ENCODE assay signal across 9 cellular contexts in genomic region chr17:74354123-74354522, GRCh38. TPM values are rescaled to one million over a fixed set of nuclear protein-coding genes. Genes with fewer than 3 reads are reported as not detected.
DNase-seq lines count a peak whose midpoint lies in the region; ATAC-seq and TF ChIP-seq lines count a peak whose summit lies in the region.
"Had no signal": no experiment of that assay in that cellular context is flagged by ENCODE, and none has a peak within 500 bp of the region (broad histone marks: within the 10 kb centered on the region; RNA-seq: fewer than 3 reads in every experiment).

No MANE protein-coding gene starts in this region.

- peaks cover 0 to 12% (median 6%) of the 10 kb centered on the region in 4 donors for H3K4me1 ChIP-seq in Peyer's patch
- peaks cover 8% of the 10 kb centered on the region for H3K4me1 ChIP-seq in lower lobe of right lung

- TF ChIP-seq POLR2A in Peyer's patch (IDR thresholded peaks at IDR 0.05) = no peak

- peaks cover 63% of the 10 kb centered on the region for H3K27me3 Mint-ChIP-seq in activated naive CD8-positive, alpha-beta T cell treated with anti-CD3 and anti-CD28 coated beads, Interleukin-2, amount 10 ng/mL, durations not matched to agents 7 days and 5 days
- H3K27me3 Mint-ChIP-seq in type B pancreatic cell = peaks cover 84% of the 10 kb centered on the region

- ATAC-seq in GM21367 (IDR thresholded peaks at IDR 0.05; ENCODE audit: unreplicated experiment) = peak; percentile 60
- ATAC-seq in activated naive CD8-positive, alpha-beta T cell treated with anti-CD3 and anti-CD28 coated beads, Interleukin-2, amount 10 ng/mL, durations not matched to agents 7 days and 5 days (ENCODE audit: low read depth) = peak; percentile 76
- peak; percentile 48 to 54 for ATAC-seq in lower lobe of right lung
- ATAC-seq in GM19455 (IDR thresholded peaks at IDR 0.05; ENCODE audit: unreplicated experiment) = no peak

- H3K4me1 Mint-ChIP-seq in activated naive CD8-positive, alpha-beta T cell treated with anti-CD3 and anti-CD28 coated beads, Interleukin-2, amount 10 ng/mL, durations not matched to agents 7 days and 5 days = peaks cover 2% of the 10 kb centered on the region
- H3K4me1 Mint-ChIP-seq in type B pancreatic cell (ENCODE audit: unreplicated experiment) = peaks cover 4% of the 10 kb centered on the region

- no peak overlapping the region for H3K4me3 ChIP-seq in Peyer's patch
- no peak overlapping the region for H3K4me3 ChIP-seq in lower lobe of right lung

- H3K9me3 ChIP-seq in Peyer's patch = no peaks in the 10 kb centered on the region
- H3K9me3 ChIP-seq in lower lobe of right lung = no peaks in the 10 kb centered on the region

- no peaks in the 10 kb centered on the region for H3K9me3 Mint-ChIP-seq in activated naive CD8-positive, alpha-beta T cell treated with anti-CD3 and anti-CD28 coated beads, Interleukin-2, amount 10 ng/mL, durations not matched to agents 7 days and 5 days
- no peaks in the 10 kb centered on the region for H3K9me3 Mint-ChIP-seq in type B pancreatic cell

- peak in 5 of 6 experiments; percentile 18 to 66 (median 55) for TF ChIP-seq CTCF in Peyer's patch (IDR thresholded peaks at IDR 0.05)
- TF ChIP-seq CTCF in lower lobe of right lung (IDR thresholded peaks at IDR 0.05) = peak; percentile 53
- TF ChIP-seq CTCF in type B pancreatic cell (conservative IDR thresholded peaks at IDR 0.05) = peak; percentile 83

- POLR2A ChIA-PET in activated naive CD8-positive, alpha-beta T cell treated with anti-CD3 and anti-CD28 coated beads, Interleukin-2, amount 10 ng/mL, durations not matched to agents 7 days and 5 days (lab: Charles Lee) = no interaction called here

- peaks cover 0 to 20% of the 10 kb centered on the region in 2 donors for H3K27me3 ChIP-seq in Peyer's patch
- peaks cover 96% of the 10 kb centered on the region for H3K27me3 ChIP-seq in lower lobe of right lung (ENCODE audit: low read depth)

- H3K4me3 Mint-ChIP-seq in activated naive CD8-positive, alpha-beta T cell treated with anti-CD3 and anti-CD28 coated beads, Interleukin-2, amount 10 ng/mL, durations not matched to agents 7 days and 5 days = no peak overlapping the region
- no peak overlapping the region for H3K4me3 Mint-ChIP-seq in type B pancreatic cell

- no peak overlapping the region for H3K27ac Mint-ChIP-seq in activated naive CD8-positive, alpha-beta T cell treated with anti-CD3 and anti-CD28 coated beads, Interleukin-2, amount 10 ng/mL, durations not matched to agents 7 days and 5 days
- no peak overlapping the region for H3K27ac Mint-ChIP-seq in type B pancreatic cell

- DNase-seq in Peyer's patch = peak in 2 of 3 donors; percentile 57 to 70
- peak; percentile 78 for DNase-seq in activated naive CD8-positive, alpha-beta T cell treated with anti-CD3 and anti-CD28 coated beads, Interleukin-2, amount 10 ng/mL, durations not matched to agents 7 days and 5 days
- no peak for DNase-seq in lower lobe of right lung
- no peak for DNase-seq in type B pancreatic cell (ENCODE audit: extremely low spot score, unreplicated experiment)
- DNase-seq in SHP77 (lab: John Stamatoyannopoulos, UW) = no peak
- DNase-seq in NCI-H1436 treated with DMSO at 0.1 percent for 48 hours (lab: John Stamatoyannopoulos, UW) = no peak

- H3K27ac ChIP-seq in Peyer's patch (no peak overlapping the region), lower lobe of right lung (no peak overlapping the region)

- H3K36me3 Mint-ChIP-seq in activated naive CD8-positive, alpha-beta T cell treated with anti-CD3 and anti-CD28 coated beads, Interleukin-2, amount 10 ng/mL, durations not matched to agents 7 days and 5 days = no peaks in the 10 kb centered on the region
- H3K36me3 Mint-ChIP-seq in type B pancreatic cell = no peaks in the 10 kb centered on the region

- intact Hi-C loops in lower lobe of right lung (cut with DNase I) = no loop called here

- no peaks in the 10 kb centered on the region for H3K36me3 ChIP-seq in Peyer's patch
- no peaks in the 10 kb centered on the region for H3K36me3 ChIP-seq in lower lobe of right lung

RNA-seq across cellular contexts. Expression of gene BTBD17, which starts 7.5 kb away (rescaled TPM):
- not detected for total RNA-seq in Peyer's patch
- not detected for total RNA-seq in activated naive CD8-positive, alpha-beta T cell treated with anti-CD3 and anti-CD28 coated beads, Interleukin-2, amount 10 ng/mL, durations not matched to agents 7 days and 5 days
- total RNA-seq in lower lobe of right lung = not detected
- 5.2 and 5.7 TPM in 2 replicates for total RNA-seq in type B pancreatic cell (ENCODE audit: low replicate concordance)
- total RNA-seq: T-helper 2 cell treated with Interferon-gamma antibody and Interleukin-4, amounts not matched to agents 100 ng/mL and 5 ng/mL, for 36 hours had no signal

RNA-seq across cellular contexts. Expression of gene GPR142, which starts 13.2 kb away (rescaled TPM):
- 1 to 10 TPM in 1 of 4 donors, under 1 TPM in 2, not detected in 1; 0.53 to 1.1 (median 0.85) TPM for total RNA-seq in Peyer's patch
- total RNA-seq in activated naive CD8-positive, alpha-beta T cell treated with anti-CD3 and anti-CD28 coated beads, Interleukin-2, amount 10 ng/mL, durations not matched to agents 7 days and 5 days = not detected
- not detected for total RNA-seq in lower lobe of right lung
- 4.1 and 8.8 TPM in 2 replicates for total RNA-seq in type B pancreatic cell (ENCODE audit: low replicate concordance)
- total RNA-seq: T-helper 2 cell treated with Interferon-gamma antibody and Interleukin-4, amounts not matched to agents 100 ng/mL and 5 ng/mL, for 36 hours had no signal

RNA-seq across cellular contexts. Expression of gene KIF19, which starts 28.1 kb away (rescaled TPM):
- total RNA-seq in Peyer's patch (10 to 100 TPM in 1 of 4 donors, 1 to 10 TPM in 3; 2.1 to 31.4 (median 8.6) TPM), lower lobe of right lung (3.6 TPM), type B pancreatic cell (ENCODE audit: low replicate concordance) (2.0 and 2.9 TPM in 2 replicates)
- total RNA-seq in activated naive CD8-positive, alpha-beta T cell treated with anti-CD3 and anti-CD28 coated beads, Interleukin-2, amount 10 ng/mL, durations not matched to agents 7 days and 5 days = under 1 TPM; 0.61 to 0.91 TPM

Comparison
In these comparisons a context has a peak if more than half of its experiments do, and no peak if none do; other contexts are left out.
1. DNase-seq: peak in Peyer's patch (2 of 3) and activated naive CD8-positive, alpha-beta T cell treated with anti-CD3 and anti-CD28 coated beads, Interleukin-2, amount 10 ng/mL, durations not matched to agents 7 days and 5 days (single experiment); none in lower lobe of right lung (single experiment), type B pancreatic cell (single experiment), SHP77 (0 of 2) and NCI-H1436 treated with DMSO at 0.1 percent for 48 hours (single experiment).
2. Peak in every context shown above with its lines, with median percentiles within 50 percentile points of each other: CTCF ChIP-seq.